9 cellular contexts compared by ENCODE assay signal in the genomic region with DNA sequence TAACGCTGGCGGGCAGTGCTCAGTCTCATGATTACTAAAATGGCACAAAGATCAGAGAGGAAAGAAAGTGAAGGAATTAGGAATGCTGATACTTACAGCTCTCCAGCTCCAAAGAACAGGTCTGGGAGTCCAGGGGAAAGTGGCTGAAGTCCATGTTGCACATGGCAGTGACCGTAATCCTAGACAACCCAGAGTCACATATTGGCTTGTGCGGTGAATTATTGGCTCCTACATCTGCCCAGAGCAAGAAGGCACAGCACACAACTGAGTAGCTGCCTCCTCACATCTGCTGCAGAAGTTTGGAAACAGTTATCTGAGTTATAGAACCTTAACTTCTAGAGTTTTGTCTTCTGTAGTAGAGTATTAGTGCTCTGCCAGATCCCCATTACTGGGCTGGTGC. TPM values are rescaled to one million over a fixed set of nuclear protein-coding genes. Genes with fewer than 3 reads are reported as not detected.
"Had no signal": no experiment of that assay in that cellular context is flagged by ENCODE, and none has a peak within 500 bp of the region (broad histone marks: within the 10 kb centered on the region; RNA-seq: fewer than 3 reads in every experiment).

No MANE protein-coding gene starts in this region.

- H3K4me3 Mint-ChIP-seq: HFFc6 had no signal

- H3K27ac ChIP-seq: GM23248 had no signal

- ATAC-seq: HCT116 had no signal

- DNase-seq: GM23248, GOT3, H7, HFFc6, IMR-90 had no signal

- H3K9me3 Mint-ChIP-seq: HFFc6 had no signal

- H3K27ac Mint-ChIP-seq: HFFc6 had no signal

- H3K4me3 ChIP-seq: GM23248, HAP-1 had no signal

RNA-seq across cellular contexts. Expression of a gene that starts 47.2 kb away (rescaled TPM):
- total RNA-seq: GM23248, H7, HT-29, IMR-90 had no signal

RNA-seq across cellular contexts. Expression of a gene that starts 50.8 kb away (rescaled TPM):
- total RNA-seq: GM23248, H4, HFFc6, HT-29, IMR-90 had no signal
